17 cellular contexts compared by ENCODE assay signal in genomic region chr1:196324345-196324744, GRCh38.
"Had no signal": no experiment of that assay in that cellular context is flagged by ENCODE, and none has a peak within 500 bp of the region (broad histone marks: within the 10 kb centered on the region; RNA-seq: fewer than 3 reads in every experiment).

No MANE protein-coding gene starts in this region.

- H3K36me3 ChIP-seq: neutrophil, right atrium auricular region, thyroid gland had no signal

- DNase-seq: activated CD4-positive, alpha-beta memory T cell treated with anti-CD3 and anti-CD28 coated beads, Interleukin-2, amount 10 ng/mL, durations not matched to agents 7 days and 5 days; activated gamma-delta T cell treated with Interleukin-2 at 50 U/mL for 16 hours; activated naive CD8-positive, alpha-beta T cell treated with anti-CD3 and anti-CD28 coated beads, Interleukin-2, amount 10 ng/mL, durations not matched to agents 7 days and 5 days; activated T-cell treated with anti-CD3 and anti-CD28 coated beads, Interleukin-2, amount 50 U/mL, for 48 hours; aorta; effector CD4-positive, alpha-beta T cell; left cardiac atrium; naive thymus-derived CD8-positive, alpha-beta T cell; thyroid gland had no signal

- H3K79me2 ChIP-seq: hepatocyte had no signal

- H3K4me1 ChIP-seq: right atrium auricular region, thyroid gland had no signal

- H3K4me3 ChIP-seq: hepatocyte, lung, right atrium auricular region, skin epidermis, thyroid gland had no signal

- H3K9me3 ChIP-seq: neutrophil, right atrium auricular region, thyroid gland had no signal

- ATAC-seq: left cardiac atrium; naive thymus-derived CD8-positive, alpha-beta T cell had no signal

- H3K4me2 ChIP-seq: hepatocyte had no signal

- H2AFZ ChIP-seq: hepatocyte had no signal

- H3K27me3 ChIP-seq: hepatocyte, neutrophil, right atrium auricular region, thyroid gland had no signal

- FAIRE-seq: colon, endothelial cell of umbilical vein, urothelium cell line had no signal

- H3K27ac ChIP-seq: hepatocyte, neutrophil, right atrium auricular region, skin epidermis, thyroid gland had no signal
